Comparison of ENCODE assay signal across 8 cellular contexts in genomic region chr17:13994050-13994449, GRCh38.
"Had no signal": no experiment of that assay in that cellular context is flagged by ENCODE, and none has a peak within 500 bp of the region (broad histone marks: within the 10 kb centered on the region; RNA-seq: fewer than 3 reads in every experiment).

No MANE protein-coding gene starts in this region.

- ATAC-seq: GM12878 had no signal

- FAIRE-seq: G401.6, GM12878, GM12891, GM12892, GM18507, GM19239 had no signal

- DNase-seq: GDM1, GF-D8 had no signal

- H3K4me3 ChIP-seq: GM12878 had no signal
